Comparison of ENCODE assay signal across 1 cellular context in genomic region chr1:19327736-19328135, GRCh38.
TF ChIP-seq lines count a peak whose summit lies in the region.

No MANE protein-coding gene starts in this region.

TF ChIP-seq in HepG2, 621 proteins besides CTCF, POLR2A, EP300 and RAD21:
- no peak for TF ChIP-seq DBP (CRISPR knock-in tag; IDR thresholded peaks at IDR 0.05; ENCODE audit: not compliant biosample characterization)
- no peak for TF ChIP-seq MED1 (CRISPR knock-in tag; IDR thresholded peaks at IDR 0.05)
- TF ChIP-seq ZNF556 (CRISPR knock-in tag; IDR thresholded peaks at IDR 0.05; ENCODE audit: borderline replicate concordance) = no peak
- TF ChIP-seq ZNF768 (CRISPR knock-in tag; IDR thresholded peaks at IDR 0.05) = peak; percentile 94
- no peak for TF ChIP-seq ZNF547 (CRISPR knock-in tag; IDR thresholded peaks at IDR 0.05)
- no peak for TF ChIP-seq ATM (IDR thresholded peaks at IDR 0.05; ENCODE audit: borderline replicate concordance)
